Comparison of ENCODE assay signal across 9 cellular contexts in the genomic region with DNA sequence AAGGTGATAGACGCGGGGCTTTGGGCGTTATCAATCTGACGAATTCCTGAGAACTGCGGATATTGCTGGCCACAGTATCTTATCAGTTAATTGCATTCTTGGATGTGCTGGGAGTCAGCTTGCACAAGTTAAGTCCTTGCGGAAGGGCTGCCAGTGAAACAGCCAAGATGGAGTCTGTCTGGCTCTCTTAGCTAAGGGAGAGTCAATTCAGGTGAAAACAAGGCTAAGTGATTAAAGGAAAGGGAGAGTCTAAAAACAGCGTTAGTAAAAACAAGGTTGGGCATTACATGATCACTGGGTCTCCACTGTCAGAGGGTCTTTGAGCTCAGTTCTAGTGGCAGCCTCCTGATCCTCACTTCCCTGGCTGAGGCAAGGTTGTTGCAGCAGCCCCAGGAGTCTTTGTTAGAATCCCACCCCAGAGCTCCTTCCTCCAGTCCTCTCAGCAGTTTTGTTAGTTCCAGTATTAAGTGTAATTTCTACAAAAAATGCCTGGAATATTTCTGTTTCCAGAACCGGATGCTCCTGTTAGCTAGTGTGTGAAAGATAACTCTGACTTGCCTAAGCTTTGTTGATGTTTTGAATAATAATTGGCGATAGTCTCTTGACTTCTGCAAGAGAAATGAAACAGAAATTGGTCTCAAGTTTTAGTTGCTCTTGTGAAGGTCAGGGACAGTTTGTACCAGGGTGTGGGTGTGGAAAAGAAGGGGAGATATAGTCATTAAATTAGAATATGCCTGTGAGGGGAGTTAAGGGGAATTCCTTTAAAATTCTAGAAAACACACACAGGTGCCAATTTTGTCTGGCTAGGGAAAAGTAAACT. TPM values are rescaled to one million over a fixed set of nuclear protein-coding genes. Genes with fewer than 3 reads are reported as not detected.
A peak's percentile ranks its signal among the peaks of the same experiment; 100 is the strongest.
DNase-seq lines count a peak whose midpoint lies in the region; ATAC-seq and TF ChIP-seq lines count a peak whose summit lies in the region.
"Had no signal": no experiment of that assay in that cellular context is flagged by ENCODE, and none has a peak within 500 bp of the region (broad histone marks: within the 10 kb centered on the region; RNA-seq: fewer than 3 reads in every experiment).

No MANE protein-coding gene starts in this region.

- H3K4me3 Mint-ChIP-seq in brain, result peak overlapping the region in 4 of 5 experiments; percentile 16 to 75 (median 55)

- DNase-seq in DMS 273 (lab: John Stamatoyannopoulos, UW; ENCODE audit: unreplicated experiment) (peak; percentile 41), DMS 273 treated with DMSO at 0.1 percent for 48 hours (lab: John Stamatoyannopoulos, UW) (no peak), midbrain (lab: John Stamatoyannopoulos, UW) (no peak), islet precursor cell (no peak)

- H3K27me3 Mint-ChIP-seq in brain, result peaks cover 22% of the 10 kb centered on the region

- H3K27ac Mint-ChIP-seq in brain, result peak overlapping the region; percentile 13 to 95 (median 72)

- H3K27ac ChIP-seq in mucosa of rectum (ENCODE audit: low read depth in 2 of 2, low read length in 2 of 2), result peak overlapping the region; percentile 85 to 94
- H3K27ac ChIP-seq: 22Rv1 had no signal

- no peaks in the 10 kb centered on the region for H3K27me3 ChIP-seq in mucosa of rectum (ENCODE audit: control insufficient read depth in 2 of 2, insufficient read depth in 2 of 2, low read length in 2 of 2)

- H3K9me3 ChIP-seq in mucosa of rectum (ENCODE audit: control insufficient read depth in 2 of 2, low read length in 2 of 2), result no peaks in the 10 kb centered on the region

- peak overlapping the region; percentile 32 to 61 for H3K4me3 ChIP-seq in mucosa of rectum (ENCODE audit: low read length in 2 of 2)

- H3K4me1 Mint-ChIP-seq in brain, result peaks cover 39% of the 10 kb centered on the region

- ATAC-seq in HG03432 (IDR thresholded peaks at IDR 0.05; ENCODE audit: unreplicated experiment) (peak; percentile 29), HG02840 (IDR thresholded peaks at IDR 0.05; ENCODE audit: low FRiP score, unreplicated experiment) (no peak)

- H3K36me3 ChIP-seq in mucosa of rectum (ENCODE audit: control insufficient read depth in 2 of 2, insufficient read depth in 2 of 2, low read length in 2 of 2), result peaks cover 9 to 16% of the 10 kb centered on the region in 2 donors

- no peaks in the 10 kb centered on the region for H3K36me3 Mint-ChIP-seq in brain

- peak overlapping the region; percentile 64 to 71 for H3K9ac ChIP-seq in mucosa of rectum (ENCODE audit: low read depth in 1 of 2, low read length in 2 of 2)

- no peak for TF ChIP-seq CTCF in brain (conservative IDR thresholded peaks at IDR 0.05)

- H3K9me3 Mint-ChIP-seq in brain, result no peaks in the 10 kb centered on the region

- H3K4me1 ChIP-seq in mucosa of rectum (ENCODE audit: control insufficient read depth in 2 of 2, insufficient read depth in 2 of 2, low read length in 2 of 2), result peaks cover 39 to 65% of the 10 kb centered on the region in 2 donors

RNA-seq across cellular contexts. Expression of a gene that starts 10.6 kb away (rescaled TPM):
- 16.6 TPM for polyA plus RNA-seq in brain (ENCODE audit: insufficient read depth, low read depth, low replicate concordance)

RNA-seq across cellular contexts. Expression of a gene that starts 54.7 kb away (rescaled TPM):
- polyA plus RNA-seq in brain (ENCODE audit: insufficient read depth, low read depth, low replicate concordance), result 51.3 TPM

RNA-seq across cellular contexts. Expression of a gene that starts 55.0 kb away (rescaled TPM):
- polyA plus RNA-seq in brain (ENCODE audit: insufficient read depth, low read depth, low replicate concordance), result 3.0 TPM

RNA-seq across cellular contexts. Expression of a gene that starts 56.4 kb away (rescaled TPM):
- polyA plus RNA-seq in brain (ENCODE audit: insufficient read depth, low read depth, low replicate concordance), result 1.1 TPM
